In the genomic region with DNA sequence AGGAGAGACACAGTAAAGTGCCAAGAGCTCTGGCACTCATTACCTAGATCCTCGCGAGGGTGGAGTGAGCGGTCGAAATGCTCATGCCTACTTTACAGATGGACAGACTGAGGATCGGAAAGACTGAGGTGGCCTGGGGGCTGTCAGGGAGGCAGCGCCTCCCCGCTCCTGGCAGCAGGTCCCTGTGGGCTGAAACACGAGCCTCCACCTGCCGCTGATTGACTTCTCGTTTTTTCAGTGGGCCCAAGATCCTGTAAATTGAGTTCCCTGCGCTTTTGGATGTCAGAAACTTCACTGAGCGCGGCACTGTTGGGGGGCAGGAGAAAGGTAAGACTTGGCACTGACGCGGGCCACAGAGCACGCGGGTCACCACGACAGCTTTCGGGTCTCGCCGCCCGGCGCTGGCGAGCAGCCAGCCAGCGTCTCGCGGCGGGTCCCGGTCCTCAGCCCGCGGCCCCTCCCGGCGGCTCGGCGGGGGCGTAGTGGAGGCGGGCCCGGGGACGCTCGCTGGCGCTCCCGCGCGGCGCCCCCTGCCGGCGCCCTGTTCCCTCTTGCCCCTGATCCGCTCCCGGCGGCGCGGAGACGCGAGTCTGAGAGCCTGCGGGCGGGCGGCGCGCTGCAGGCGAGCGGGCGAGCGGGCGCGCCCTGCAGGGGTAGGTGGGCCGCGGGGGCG, we compare ENCODE assay signal across 1 cellular context.
TF ChIP-seq lines count a peak whose summit lies in the region.

No MANE protein-coding gene starts in this region.

TF ChIP-seq in K562, 482 proteins besides CTCF, POLR2A, EP300 and RAD21 (continued from another document):
- TF ChIP-seq NFIC (IDR thresholded peaks at IDR 0.05): peak; percentile 84
- TF ChIP-seq KAT8 (IDR thresholded peaks at IDR 0.05; ENCODE audit: low read depth): no peak
- TF ChIP-seq CBX3 (IDR thresholded peaks at IDR 0.05; ENCODE audit: borderline replicate concordance in 1 of 2, low read length in 2 of 2): no peak
- no peak for TF ChIP-seq DMBX1 (CRISPR knock-in tag; IDR thresholded peaks at IDR 0.05; ENCODE audit: borderline replicate concordance)
- TF ChIP-seq, protein P1, sequence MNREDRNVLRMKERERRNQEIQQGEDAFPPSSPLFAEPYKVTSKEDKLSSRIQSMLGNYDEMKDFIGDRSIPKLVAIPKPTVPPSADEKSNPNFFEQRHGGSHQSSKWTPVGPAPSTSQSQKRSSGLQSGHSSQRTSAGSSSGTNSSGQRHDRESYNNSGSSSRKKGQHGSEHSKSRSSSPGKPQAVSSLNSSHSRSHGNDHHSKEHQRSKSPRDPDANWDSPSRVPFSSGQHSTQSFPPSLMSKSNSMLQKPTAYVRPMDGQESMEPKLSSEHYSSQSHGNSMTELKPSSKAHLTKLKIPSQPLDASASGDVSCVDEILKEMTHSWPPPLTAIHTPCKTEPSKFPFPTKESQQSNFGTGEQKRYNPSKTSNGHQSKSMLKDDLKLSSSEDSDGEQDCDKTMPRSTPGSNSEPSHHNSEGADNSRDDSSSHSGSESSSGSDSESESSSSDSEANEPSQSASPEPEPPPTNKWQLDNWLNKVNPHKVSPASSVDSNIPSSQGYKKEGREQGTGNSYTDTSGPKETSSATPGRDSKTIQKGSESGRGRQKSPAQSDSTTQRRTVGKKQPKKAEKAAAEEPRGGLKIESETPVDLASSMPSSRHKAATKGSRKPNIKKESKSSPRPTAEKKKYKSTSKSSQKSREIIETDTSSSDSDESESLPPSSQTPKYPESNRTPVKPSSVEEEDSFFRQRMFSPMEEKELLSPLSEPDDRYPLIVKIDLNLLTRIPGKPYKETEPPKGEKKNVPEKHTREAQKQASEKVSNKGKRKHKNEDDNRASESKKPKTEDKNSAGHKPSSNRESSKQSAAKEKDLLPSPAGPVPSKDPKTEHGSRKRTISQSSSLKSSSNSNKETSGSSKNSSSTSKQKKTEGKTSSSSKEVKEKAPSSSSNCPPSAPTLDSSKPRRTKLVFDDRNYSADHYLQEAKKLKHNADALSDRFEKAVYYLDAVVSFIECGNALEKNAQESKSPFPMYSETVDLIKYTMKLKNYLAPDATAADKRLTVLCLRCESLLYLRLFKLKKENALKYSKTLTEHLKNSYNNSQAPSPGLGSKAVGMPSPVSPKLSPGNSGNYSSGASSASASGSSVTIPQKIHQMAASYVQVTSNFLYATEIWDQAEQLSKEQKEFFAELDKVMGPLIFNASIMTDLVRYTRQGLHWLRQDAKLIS (CRISPR knock-in tag; IDR thresholded peaks at IDR 0.05): no peak
- no peak for TF ChIP-seq NR4A1 (CRISPR knock-in tag; IDR thresholded peaks at IDR 0.05)
- TF ChIP-seq NR4A1 (tag; IDR thresholded peaks at IDR 0.05): no peak
- peak; percentile 89 for TF ChIP-seq CXXC5 (CRISPR knock-in tag; IDR thresholded peaks at IDR 0.05)
- 0 out of 2 replicates have a peak, but pooled peaks have one; percentile 14 for TF ChIP-seq RBFOX2 (IDR thresholded peaks at IDR 0.05; ENCODE audit: low read depth, low read length)
- peak; percentile 48 for TF ChIP-seq EGR1 (conservative IDR thresholded peaks at IDR 0.05)
- no peak for TF ChIP-seq RBM15 (IDR thresholded peaks at IDR 0.05; ENCODE audit: insufficient read depth, low read length)
- TF ChIP-seq GTF2E2 (tag; IDR thresholded peaks at IDR 0.05): no peak
- no peak for TF ChIP-seq SAFB2 (IDR thresholded peaks at IDR 0.05; ENCODE audit: borderline replicate concordance, low read depth, low read length, severe bottlenecking)
- peak; percentile 68 for TF ChIP-seq RBM25 (IDR thresholded peaks at IDR 0.05; ENCODE audit: low read depth, low read length, severe bottlenecking)
- TF ChIP-seq CEBPG (CRISPR knock-in tag; IDR thresholded peaks at IDR 0.05): no peak
- no peak for TF ChIP-seq CEBPG (tag; conservative IDR thresholded peaks at IDR 0.05 in 1 of 2, IDR thresholded peaks at IDR 0.05 in 1 of 2)
